ENCODE assay signal across 14 cellular contexts in the genomic region with DNA sequence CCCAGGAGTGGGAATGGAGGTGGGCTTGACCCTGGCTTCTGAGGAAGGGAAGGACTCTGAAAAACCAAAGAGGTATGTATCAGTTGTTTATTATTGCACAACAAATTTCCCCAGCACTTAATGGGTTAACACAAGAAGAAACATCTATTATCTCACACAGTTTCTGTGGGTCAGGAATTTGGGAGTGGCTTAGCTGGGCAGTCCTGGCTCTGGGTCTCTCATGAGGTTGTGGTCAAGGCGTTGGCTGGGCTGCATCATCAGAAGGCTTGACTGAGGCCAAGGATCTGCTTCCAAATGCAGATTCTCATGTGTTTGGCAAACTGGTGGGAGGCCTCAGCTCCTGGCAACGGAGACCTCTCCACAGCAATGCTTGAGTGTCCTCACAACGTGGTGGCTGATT. TPM values are rescaled to one million over a fixed set of nuclear protein-coding genes. Genes with fewer than 3 reads are reported as not detected.
A peak's percentile ranks its signal among the peaks of the same experiment; 100 is the strongest.
DNase-seq lines count a peak whose midpoint lies in the region; ATAC-seq and TF ChIP-seq lines count a peak whose summit lies in the region.
"Had no signal": no experiment of that assay in that cellular context is flagged by ENCODE, and none has a peak within 500 bp of the region (broad histone marks: within the 10 kb centered on the region; RNA-seq: fewer than 3 reads in every experiment).

No MANE protein-coding gene starts in this region.

- H3K79me2 ChIP-seq in PC-9 (ENCODE audit: low read depth), result no peaks in the 10 kb centered on the region

- no peak for ATAC-seq in GM19397 (IDR thresholded peaks at IDR 0.05; ENCODE audit: unreplicated experiment)
- ATAC-seq: effector memory CD8-positive, alpha-beta T cell had no signal

- peaks cover 15% of the 10 kb centered on the region; the same call in 1 of the 2 replicates for H3F3A ChIP-seq in PC-9 (ENCODE audit: insufficient read depth, low read depth)

- H3K9me3 ChIP-seq in PC-9 (ENCODE audit: insufficient read depth, low read depth), result peaks cover 14% of the 10 kb centered on the region
- H3K9me3 ChIP-seq in effector memory CD4-positive, alpha-beta T cell (ENCODE audit: control insufficient read depth, low read length), result no peaks in the 10 kb centered on the region

- H4K20me1 ChIP-seq in PC-9 (ENCODE audit: insufficient read depth), result no peaks in the 10 kb centered on the region
- H4K20me1 ChIP-seq: BLaER1 treated with 17β-estradiol and CSF1 and Interleukin-3, amounts not matched to agents 10 nM and 100 nM had no signal

- 0 out of 2 replicates have a peak, but pooled peaks cover 3% of the 10 kb centered on the region for H3K36me3 ChIP-seq in PC-9 (ENCODE audit: low read depth)
- no peaks in the 10 kb centered on the region for H3K36me3 ChIP-seq in effector memory CD4-positive, alpha-beta T cell (ENCODE audit: control insufficient read depth, insufficient read depth, low read length)
- H3K36me3 ChIP-seq: WERI-Rb-1 had no signal

- peak overlapping the region; percentile 73 for H3K27ac ChIP-seq in PC-9
- H3K27ac ChIP-seq in effector memory CD4-positive, alpha-beta T cell (ENCODE audit: insufficient read depth, low read length, poor library complexity, severe bottlenecking), result no peak overlapping the region
- H3K27ac ChIP-seq: BLaER1 treated with 17β-estradiol and CSF1 and Interleukin-3, amounts not matched to agents 10 nM and 100 nM; WERI-Rb-1 had no signal

- no peak overlapping the region for H3K4me3 ChIP-seq in PC-9
- no peak overlapping the region for H3K4me3 ChIP-seq in epithelial cell of esophagus (ENCODE audit: low read length)
- H3K4me3 ChIP-seq in effector memory CD4-positive, alpha-beta T cell (ENCODE audit: insufficient read depth, low read depth, low read length, poor library complexity, severe bottlenecking), result no peak overlapping the region
- H3K4me3 ChIP-seq: BLaER1 treated with 17β-estradiol and CSF1 and Interleukin-3, amounts not matched to agents 10 nM and 100 nM had no signal

- H3K27me3 ChIP-seq in PC-9 (ENCODE audit: insufficient read depth, low read depth), result no peaks in the 10 kb centered on the region
- H3K27me3 ChIP-seq in effector memory CD4-positive, alpha-beta T cell (replicated peaks; ENCODE audit: control insufficient read depth, insufficient read depth, low read length, poor library complexity, severe bottlenecking), result no peaks in the 10 kb centered on the region
- H3K27me3 ChIP-seq: BLaER1 treated with 17β-estradiol and CSF1 and Interleukin-3, amounts not matched to agents 10 nM and 100 nM had no signal

- POLR2A ChIA-PET in PC-9 (lab: Charles Lee; ENCODE audit: unreplicated experiment), result interaction anchor here (0.7 kb wide), 1 partner anchor 142 kb away, joined by 5 read pairs; no protein-coding TSS in a partner anchor

- no peak overlapping the region for H2AFZ ChIP-seq in PC-9

- no TSS peak for BruUV-seq in PC-9 (replicated peaks; lab: Mats Ljungman, UMichigan)

- peak overlapping the region; percentile 52 for H3K4me2 ChIP-seq in PC-9

- DNase-seq in ELR (ENCODE audit: low read depth), result peak; percentile 70
- peak; percentile 64 to 91 for DNase-seq in PC-9
- DNase-seq in epithelial cell of esophagus (ENCODE audit: low read depth), result peak; percentile 35
- peak; percentile 72 for DNase-seq in posterior vena cava (ENCODE audit: low spot score)
- no peak for DNase-seq in COLO829 (ENCODE audit: low spot score)
- DNase-seq in effector memory CD4-positive, alpha-beta T cell, result no peak
- DNase-seq in NCI-H2227 treated with DMSO at 0.1 percent for 48 hours (lab: John Stamatoyannopoulos, UW), result no peak
- DNase-seq: amygdala; effector memory CD8-positive, alpha-beta T cell; NCI-H524 treated with DMSO at 0.1 percent for 48 hours; SHP77; WERI-Rb-1 had no signal

- CTCF ChIA-PET in PC-9 (lab: Charles Lee), result no interaction called here

- intact Hi-C loops in PC-9 (cut with micrococcal nuclease; ENCODE audit: unreplicated experiment), result no loop called here
- intact Hi-C loops in posterior vena cava (cut with DNase I), result no loop called here

- H3K9me2 ChIP-seq in PC-9 (ENCODE audit: insufficient read depth), result no peaks in the 10 kb centered on the region

- TF ChIP-seq CTCF in PC-9 (conservative IDR thresholded peaks at IDR 0.05) (no peak), epithelial cell of esophagus (IDR thresholded peaks at IDR 0.05; ENCODE audit: insufficient read depth, low read depth, low read length, missing control alignments) (no peak)

- peaks cover 28% of the 10 kb centered on the region for H3K4me1 ChIP-seq in PC-9 (replicated peaks; ENCODE audit: insufficient read depth)
- H3K4me1 ChIP-seq in effector memory CD4-positive, alpha-beta T cell (ENCODE audit: control insufficient read depth, insufficient read depth, low read length, poor library complexity, severe bottlenecking), result no peaks in the 10 kb centered on the region

RNA-seq across cellular contexts. Expression of a gene that starts 17.5 kb away (rescaled TPM):
- total RNA-seq in PC-9 (2021) (0.26 and 0.50 TPM in 2 replicates), posterior vena cava (1 to 10 TPM in 1 of 2 donors, under 1 TPM in 1; 0.76 to 1.4 TPM)

Comparison
In these comparisons a context has a peak if more than half of its experiments do, and no peak if none do; other contexts are left out.
1. DNase-seq: peak in ELR (single experiment), PC-9 (2 of 2), epithelial cell of esophagus (single experiment) and posterior vena cava (single experiment); none in COLO829 (single experiment), effector memory CD4-positive, alpha-beta T cell (0 of 3) and NCI-H2227 treated with DMSO at 0.1 percent for 48 hours (single experiment).